Comparison of ENCODE assay signal across 8 cellular contexts in the genomic region with DNA sequence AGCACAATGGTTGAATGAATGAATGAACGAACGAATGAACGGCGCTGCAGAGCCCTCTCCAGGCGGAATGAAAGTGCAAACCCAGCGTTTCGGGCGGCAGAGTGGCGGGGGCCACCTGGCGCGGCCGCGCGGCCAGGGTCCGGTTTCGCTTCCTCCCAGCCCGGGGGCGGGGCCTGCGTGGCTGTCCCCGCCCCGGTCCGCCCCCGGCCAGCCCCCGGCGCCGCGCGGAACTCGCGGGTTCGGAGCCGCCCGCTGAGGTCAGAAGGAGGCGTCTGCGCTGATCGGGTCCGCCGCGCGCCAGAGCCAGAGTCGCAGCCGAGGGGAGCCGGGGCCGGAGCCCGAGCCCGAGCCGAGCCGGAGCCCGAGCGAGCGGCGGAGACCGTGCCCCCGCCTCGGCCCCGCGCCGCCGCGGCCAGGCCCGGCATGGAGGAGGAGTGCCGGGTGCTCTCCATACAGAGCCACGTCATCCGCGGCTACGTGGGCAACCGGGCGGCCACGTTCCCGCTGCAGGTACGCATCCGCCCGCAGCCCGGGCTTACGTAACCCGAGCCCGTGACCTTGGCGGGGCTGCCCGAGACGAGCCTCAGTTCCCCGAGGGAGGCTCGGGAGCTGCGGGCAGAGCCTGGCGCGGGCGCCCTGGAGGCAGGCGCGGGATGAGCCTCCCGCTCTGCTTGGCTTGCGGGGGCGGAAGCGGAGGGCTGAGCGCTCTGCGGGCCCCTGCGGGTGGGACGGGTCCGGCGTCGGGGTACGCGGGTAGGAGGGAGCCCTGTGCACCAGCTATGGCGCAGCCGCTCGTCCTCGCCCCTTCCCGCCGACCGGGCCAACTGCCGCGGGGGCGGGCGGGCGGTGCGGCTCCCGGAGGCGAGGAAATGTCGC. TPM values are rescaled to one million over a fixed set of nuclear protein-coding genes. Genes with fewer than 3 reads are reported as not detected.
A peak's percentile ranks its signal among the peaks of the same experiment; 100 is the strongest.
DNase-seq lines count a peak whose midpoint lies in the region; ATAC-seq and TF ChIP-seq lines count a peak whose summit lies in the region.

A gene (plus strand): TSS at position 258 of the 876 bp plus-strand sequence. CDS start 166 bp downstream, at position 424.

- peak within 1 kb of the TSS; percentile 69 for H3K4me2 ChIP-seq in OCI-LY7 (ENCODE audit: low read length)

- POLR2A ChIA-PET in OCI-LY7 (lab: Charles Lee), result interaction anchor here (1.0 kb wide), 1 partner anchor 20 kb away, joined by 3 read pairs; no protein-coding TSS in a partner anchor

- DNase-seq in CMK (ENCODE audit: low read depth), result peak; percentile 82
- peak; percentile 93 for DNase-seq in OCI-LY7 (ENCODE audit: low spot score)
- DNase-seq in activated T-cell treated with anti-CD3 and anti-CD28 coated beads, Interleukin-2, amount 50 U/mL, for 1 hour, result peak; percentile 82
- DNase-seq in epithelial cell of proximal tubule (ENCODE audit: low read depth), result no peak
- peak; percentile 82 for DNase-seq in stimulated activated CD8-positive, alpha-beta memory T cell treated with anti-CD3 and anti-CD28 coated beads, Interleukin-4, amount 100 ng/mL, for 48 hours

- H4K20me1 ChIP-seq in OCI-LY7 (ENCODE audit: insufficient read depth, low read length), result peaks cover 11% of the 10 kb centered on the region; the same call in 1 of the 2 replicates

- no peaks in the 10 kb centered on the region for H3K9me2 ChIP-seq in OCI-LY7 (ENCODE audit: insufficient read depth, low read length)

- H3K79me2 ChIP-seq in OCI-LY7 (ENCODE audit: insufficient read depth, low read depth, low read length), result no peaks in the 10 kb centered on the region; the same call in 1 of the 2 replicates

- peaks cover 60% of the 10 kb centered on the region for H3K4me1 ChIP-seq in OCI-LY7 (ENCODE audit: insufficient read depth, low read length, poor library complexity, severe bottlenecking)
- H3K4me1 ChIP-seq in mucosa of stomach (ENCODE audit: control insufficient read depth, insufficient read depth, low read length), result peaks cover 28% of the 10 kb centered on the region

- H2AFZ ChIP-seq in OCI-LY7 (ENCODE audit: low read length), result peak within 1 kb of the TSS; percentile 82

- H3K9me3 ChIP-seq in OCI-LY7 (ENCODE audit: low read length) (no peaks in the 10 kb centered on the region), mucosa of stomach (ENCODE audit: control insufficient read depth, low read length) (no peaks in the 10 kb centered on the region)

- H3K27me3 ChIP-seq in mucosa of stomach (ENCODE audit: control insufficient read depth, insufficient read depth, low read length), result no peaks in the 10 kb centered on the region

- no peaks in the 10 kb centered on the region; the same call in 1 of the 2 replicates for H3K36me3 ChIP-seq in OCI-LY7 (ENCODE audit: insufficient read depth, low read length)
- no peaks in the 10 kb centered on the region for H3K36me3 ChIP-seq in mucosa of stomach (ENCODE audit: control insufficient read depth, insufficient read depth, low read length)

- peak within 1 kb of the TSS; percentile 82 for H3K9ac ChIP-seq in mucosa of stomach (ENCODE audit: low read length)

- BruUV-seq in OCI-LY7 (replicated peaks; lab: Mats Ljungman, UMichigan), result no TSS peak

- CTCF ChIA-PET in OCI-LY7 (lab: Charles Lee; ENCODE audit: unreplicated experiment), result no interaction called here

- TF ChIP-seq CTCF in OCI-LY7 (conservative IDR thresholded peaks at IDR 0.05; ENCODE audit: low read length), result peak; percentile 59
- no peak for TF ChIP-seq CTCF in epithelial cell of proximal tubule (conservative IDR thresholded peaks at IDR 0.05; ENCODE audit: low read depth, low read length)

- intact Hi-C loops in OCI-LY7 (cut with micrococcal nuclease; ENCODE audit: unreplicated experiment), result loop anchor here (5.0 to 10.0 kb wide), 3 partner anchors 57 to 394 kb away; a partner anchor contains a TSS

- peak within 1 kb of the TSS; percentile 55 for H3K27ac ChIP-seq in OCI-LY7 (ENCODE audit: low read depth, low read length, poor library complexity, severe bottlenecking)

- peak; percentile 63 for ATAC-seq in GM19452 (IDR thresholded peaks at IDR 0.05; ENCODE audit: unreplicated experiment)
- peak; percentile 52 for ATAC-seq in HG03571 (IDR thresholded peaks at IDR 0.05; ENCODE audit: unreplicated experiment)

- peak within 1 kb of the TSS; percentile 96 for H3K4me3 ChIP-seq in OCI-LY7 (ENCODE audit: low read depth, low read length, poor library complexity, severe bottlenecking)
- peak within 1 kb of the TSS; percentile 84 for H3K4me3 ChIP-seq in epithelial cell of proximal tubule (ENCODE audit: low read depth, low read length)
- peak within 1 kb of the TSS; percentile 83 for H3K4me3 ChIP-seq in mucosa of stomach (ENCODE audit: low read length)

RNA-seq across cellular contexts. Expression of the gene that starts here (rescaled TPM):
- 32.8 and 37.5 TPM in 2 replicates for total RNA-seq in OCI-LY7 (2014; rRNA removed; shearing (Covaris generic))
- total RNA-seq in OCI-LY7 (2022) (67.0 and 80.2 TPM in 2 replicates), epithelial cell of proximal tubule (121 and 130 TPM in 2 replicates)
